In genomic region chr14:89440997-89441909, GRCh38 we compare ENCODE assay signal across 27 cellular contexts. TPM values are rescaled to one million over a fixed set of nuclear protein-coding genes. Genes with fewer than 3 reads are reported as not detected.
DNase-seq lines count a peak whose midpoint lies in the region; ATAC-seq and TF ChIP-seq lines count a peak whose summit lies in the region.
"Had no signal": no experiment of that assay in that cellular context is flagged by ENCODE, and none has a peak within 500 bp of the region (broad histone marks: within the 10 kb centered on the region; RNA-seq: fewer than 3 reads in every experiment).

No MANE protein-coding gene starts in this region.

- in situ Hi-C loops in HAP-1 (cut with MboI; ENCODE audit: low sequenced_read_pairs), result no loop called here

- H3K27me3 ChIP-seq in CD8-positive, alpha-beta memory T cell (ENCODE audit: insufficient read depth, low read length, poor library complexity, severe bottlenecking), result no peaks in the 10 kb centered on the region
- no peaks in the 10 kb centered on the region for H3K27me3 ChIP-seq in HAP-1 (ENCODE audit: low read depth)
- H3K27me3 ChIP-seq: hepatocyte, ovary, tibial artery had no signal

- no peaks in the 10 kb centered on the region for H3K27me3 Mint-ChIP-seq in CD8-positive, alpha-beta memory T cell
- no peaks in the 10 kb centered on the region for H3K27me3 Mint-ChIP-seq in chondrocyte (ENCODE audit: low read depth)
- H3K27me3 Mint-ChIP-seq: activated B cell treated with CpG ODN at 0.5 μM for 24 hours; activated CD4-positive, alpha-beta memory T cell treated with anti-CD3 and anti-CD28 coated beads, Interleukin-2, amount 10 ng/mL, durations not matched to agents 7 days and 5 days; stimulated activated naive CD8-positive, alpha-beta T cell treated with anti-CD3 and anti-CD28 coated beads, Interleukin-15, amount 100 ng/mL, for 72 hours had no signal

- H3K4me1 ChIP-seq in CD8-positive, alpha-beta memory T cell (ENCODE audit: insufficient read depth, low read length), result peaks cover 30% of the 10 kb centered on the region
- H3K4me1 ChIP-seq in HAP-1, result peaks cover 11% of the 10 kb centered on the region

- POLR2A ChIA-PET in CD8-positive, alpha-beta memory T cell (lab: Charles Lee), result no interaction called here

- H3K36me3 Mint-ChIP-seq in CD8-positive, alpha-beta memory T cell, result peaks cover 2 to 12% (median 5%) of the 10 kb centered on the region in 3 donors
- H3K36me3 Mint-ChIP-seq in chondrocyte (ENCODE audit: low read depth), result no peaks in the 10 kb centered on the region
- H3K36me3 Mint-ChIP-seq: natural killer cell had no signal

- TF ChIP-seq CTCF in chondrocyte (IDR thresholded peaks at IDR 0.05), result no peak

- H3K4me3 Mint-ChIP-seq in CD8-positive, alpha-beta memory T cell, result no peak overlapping the region
- no peak overlapping the region for H3K4me3 Mint-ChIP-seq in chondrocyte (ENCODE audit: unreplicated experiment)
- H3K4me3 Mint-ChIP-seq: activated B cell treated with CpG ODN at 0.5 μM for 24 hours; activated CD4-positive, alpha-beta memory T cell treated with anti-CD3 and anti-CD28 coated beads, Interleukin-2, amount 10 ng/mL, durations not matched to agents 7 days and 5 days; HFFc6; mesothelial cell of epicardium; natural killer cell; stimulated activated naive CD8-positive, alpha-beta T cell treated with anti-CD3 and anti-CD28 coated beads, Interleukin-15, amount 100 ng/mL, for 72 hours had no signal

- no peak for DNase-seq in CD8-positive, alpha-beta memory T cell
- peak; percentile 41 to 68 for DNase-seq in HAP-1 (ENCODE audit: low spot score in 2 of 2)
- DNase-seq in chondrocyte (ENCODE audit: low spot score), result peak; percentile 18
- DNase-seq in iPS-NIHi11 (ENCODE audit: low spot score), result peak; percentile 85
- DNase-seq in GOT3 (lab: John Stamatoyannopoulos, UW), result no peak
- no peak for DNase-seq in occipital lobe (lab: John Stamatoyannopoulos, UW)
- no peak for DNase-seq in activated gamma-delta T cell (lab: John Stamatoyannopoulos, UW)
- DNase-seq: activated B cell treated with CpG ODN at 0.5 μM for 24 hours; activated CD4-positive, alpha-beta memory T cell treated with anti-CD3 and anti-CD28 coated beads, Interleukin-2, amount 10 ng/mL, durations not matched to agents 7 days and 5 days; activated naive CD4-positive, alpha-beta T cell; aorta; caudate nucleus; DMS153; foreskin fibroblast; GF-D8; HFFc6; left colon; natural killer cell; NCI-H2081 treated with DMSO at 0.1 percent for 48 hours; NCI-H446; stimulated activated CD4-positive, alpha-beta T cell treated with anti-CD3 and anti-CD28 coated beads, Interleukin-4, amount 100 ng/mL, for 4 hours; stimulated activated naive CD8-positive, alpha-beta T cell treated with anti-CD3 and anti-CD28 coated beads, Interleukin-15, amount 100 ng/mL, for 72 hours had no signal

- H3K4me1 Mint-ChIP-seq in CD8-positive, alpha-beta memory T cell, result peaks cover 50 to 81% (median 68%) of the 10 kb centered on the region in 3 donors
- H3K4me1 Mint-ChIP-seq in chondrocyte (ENCODE audit: low read depth), result peaks cover 46% of the 10 kb centered on the region

- H3K9me3 ChIP-seq in CD8-positive, alpha-beta memory T cell (ENCODE audit: low read length), result no peaks in the 10 kb centered on the region
- no peaks in the 10 kb centered on the region for H3K9me3 ChIP-seq in HAP-1
- H3K9me3 ChIP-seq: ovary, tibial artery had no signal

- no peak overlapping the region for H3K4me3 ChIP-seq in CD8-positive, alpha-beta memory T cell (ENCODE audit: low read length)
- H3K4me3 ChIP-seq in HAP-1, result no peak overlapping the region
- H3K4me3 ChIP-seq: hepatocyte, ovary, tibial artery had no signal

- CTCF ChIA-PET in CD8-positive, alpha-beta memory T cell (lab: Charles Lee), result no interaction called here

- no peaks in the 10 kb centered on the region for H3K9me3 Mint-ChIP-seq in CD8-positive, alpha-beta memory T cell
- no peaks in the 10 kb centered on the region for H3K9me3 Mint-ChIP-seq in chondrocyte (ENCODE audit: low read depth)
- H3K9me3 Mint-ChIP-seq: activated B cell treated with CpG ODN at 0.5 μM for 24 hours; activated CD4-positive, alpha-beta memory T cell treated with anti-CD3 and anti-CD28 coated beads, Interleukin-2, amount 10 ng/mL, durations not matched to agents 7 days and 5 days; HFFc6; natural killer cell had no signal

- no peak overlapping the region for H3K27ac ChIP-seq in CD8-positive, alpha-beta memory T cell (ENCODE audit: low read depth, low read length)
- H3K27ac ChIP-seq: hepatocyte, ovary had no signal

- no peaks in the 10 kb centered on the region for H3K36me3 ChIP-seq in CD8-positive, alpha-beta memory T cell (ENCODE audit: insufficient read depth, low read length)
- no peaks in the 10 kb centered on the region for H3K36me3 ChIP-seq in HAP-1 (replicated peaks)
- H3K36me3 ChIP-seq: ovary, tibial artery had no signal

- H3K27ac Mint-ChIP-seq in CD8-positive, alpha-beta memory T cell, result peak overlapping the region in 7 of 8 donors; percentile 24 to 95 (median 61)
- no peak overlapping the region for H3K27ac Mint-ChIP-seq in chondrocyte (ENCODE audit: unreplicated experiment)
- H3K27ac Mint-ChIP-seq: activated B cell treated with CpG ODN at 0.5 μM for 24 hours; activated CD4-positive, alpha-beta memory T cell treated with anti-CD3 and anti-CD28 coated beads, Interleukin-2, amount 10 ng/mL, durations not matched to agents 7 days and 5 days; mesothelial cell of epicardium had no signal

- no peak for ATAC-seq in GM18858 (IDR thresholded peaks at IDR 0.05; ENCODE audit: unreplicated experiment)
- ATAC-seq: left colon; natural killer cell; stimulated activated naive CD8-positive, alpha-beta T cell treated with anti-CD3 and anti-CD28 coated beads, Interleukin-15, amount 100 ng/mL, for 72 hours had no signal

RNA-seq across cellular contexts. Expression of gene FOXN3, which starts 24.2 kb away (rescaled TPM):
- total RNA-seq in CD8-positive, alpha-beta memory T cell, result 10 to 100 TPM; 73.9 to 74.8 TPM
- 136 TPM for polyA plus RNA-seq in CD8-positive, alpha-beta memory T cell
- total RNA-seq in chondrocyte (129 to 161 TPM (median 155 TPM) in 3 replicates), occipital lobe (36.8 TPM)

Comparison
In these comparisons a context has a peak if more than half of its experiments do, and no peak if none do; other contexts are left out.
1. DNase-seq: peak in HAP-1 (2 of 2), chondrocyte (single experiment) and iPS-NIHi11 (single experiment); none in CD8-positive, alpha-beta memory T cell (0 of 5), GOT3 (single experiment), occipital lobe (single experiment) and activated gamma-delta T cell (single experiment).